25 cellular contexts compared by ENCODE assay signal in the genomic region with DNA sequence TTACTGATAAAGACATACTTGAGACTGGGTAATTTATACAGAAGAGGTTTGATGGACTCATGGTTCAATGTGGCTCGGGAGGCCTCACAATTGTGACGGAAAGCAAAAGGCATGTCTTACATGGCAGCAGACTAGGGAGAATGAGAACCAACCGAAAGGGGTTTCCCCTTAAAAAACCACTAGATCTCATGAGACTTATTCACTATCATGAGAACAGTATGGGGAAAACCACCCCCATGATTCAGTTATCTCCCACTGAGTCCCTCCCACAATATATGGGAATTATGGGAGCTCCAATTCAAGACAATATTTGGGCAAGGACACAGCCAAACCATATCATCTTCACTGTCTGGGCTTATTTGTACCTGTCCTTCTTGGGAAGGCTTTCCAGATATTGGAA. TPM values are rescaled to one million over a fixed set of nuclear protein-coding genes. Genes with fewer than 3 reads are reported as not detected.
DNase-seq lines count a peak whose midpoint lies in the region; ATAC-seq, FAIRE-seq and TF ChIP-seq lines count a peak whose summit lies in the region.
"Had no signal": no experiment of that assay in that cellular context is flagged by ENCODE, and none has a peak within 500 bp of the region (broad histone marks: within the 10 kb centered on the region; RNA-seq: fewer than 3 reads in every experiment).

No MANE protein-coding gene starts in this region.

- no peaks in the 10 kb centered on the region for H3K9me2 ChIP-seq in OCI-LY7 (ENCODE audit: insufficient read depth, low read length)

- H3K9me3 ChIP-seq in OCI-LY7 (ENCODE audit: low read length) = no peaks in the 10 kb centered on the region
- H3K9me3 ChIP-seq: SJSA1, suprapubic skin had no signal

- no peak for TF ChIP-seq CTCF in OCI-LY7 (conservative IDR thresholded peaks at IDR 0.05; ENCODE audit: low read length)

- H3K4me3 ChIP-seq in OCI-LY7 (ENCODE audit: low read depth, low read length, poor library complexity, severe bottlenecking) = no peak overlapping the region
- H3K4me3 ChIP-seq: SJSA1, suprapubic skin had no signal

- no peak overlapping the region for H3K4me2 ChIP-seq in OCI-LY7 (ENCODE audit: low read length)

- DNase-seq in OCI-LY7 (ENCODE audit: low spot score) (no peak), NCI-H2081 (lab: John Stamatoyannopoulos, UW) (no peak), NCI-H526 (lab: John Stamatoyannopoulos, UW) (no peak), RCC 7860 (ENCODE audit: low spot score) (no peak)
- DNase-seq: activated CD8-positive, alpha-beta T cell treated with anti-CD3 and anti-CD28 coated beads, Interleukin-2, amount 10 ng/mL, durations not matched to agents 7 days and 5 days; activated T-cell treated with anti-CD3 and anti-CD28 coated beads, Interleukin-2, amount 50 U/mL, for 4 hours; immature natural killer cell; NCI-H1417; NCI-H2171; NCI-H748 treated with DMSO at 0.1 percent for 48 hours; PC-3; stimulated activated CD4-positive, alpha-beta T cell treated with anti-CD3 and anti-CD28 coated beads, Interleukin-12 subunit alpha, Interleukin-12 subunit beta, amount 100 ng/mL, for 4 hours; T-helper 2 cell had no signal

- no peak for FAIRE-seq in RCC 7860 (lab: Jason Lieb, UNC)
- FAIRE-seq: GM12891 had no signal

- no peaks in the 10 kb centered on the region for H3K4me1 ChIP-seq in OCI-LY7 (ENCODE audit: insufficient read depth, low read length, poor library complexity, severe bottlenecking)
- H3K4me1 ChIP-seq: SJSA1, suprapubic skin had no signal

- CTCF ChIA-PET in OCI-LY7 (lab: Charles Lee; ENCODE audit: unreplicated experiment) = no interaction called here

- H3K36me3 ChIP-seq in OCI-LY7 (ENCODE audit: insufficient read depth, low read length) = no peaks in the 10 kb centered on the region
- H3K36me3 ChIP-seq: SJSA1, suprapubic skin had no signal

- H2AFZ ChIP-seq in OCI-LY7 (ENCODE audit: low read length) = no peak overlapping the region

- H4K20me1 ChIP-seq in OCI-LY7 (ENCODE audit: insufficient read depth, low read length) = no peaks in the 10 kb centered on the region

- no peaks in the 10 kb centered on the region for H3K79me2 ChIP-seq in OCI-LY7 (ENCODE audit: insufficient read depth, low read depth, low read length)

- ATAC-seq in GM18861 (IDR thresholded peaks at IDR 0.05; ENCODE audit: unreplicated experiment) (peak; percentile 79), GM21515 (IDR thresholded peaks at IDR 0.05; ENCODE audit: unreplicated experiment) (peak; percentile 66), HG02852 (IDR thresholded peaks at IDR 0.05; ENCODE audit: unreplicated experiment) (peak; percentile 60), HG03558 (IDR thresholded peaks at IDR 0.05; ENCODE audit: extremely low read depth, unreplicated experiment) (peak; percentile 53)
- ATAC-seq: activated CD8-positive, alpha-beta T cell treated with anti-CD3 and anti-CD28 coated beads, Interleukin-2, amount 10 ng/mL, durations not matched to agents 7 days and 5 days; PC-3 had no signal

- BruUV-seq in OCI-LY7 (replicated peaks; lab: Mats Ljungman, UMichigan) = no TSS peak

- intact Hi-C loops in OCI-LY7 (cut with micrococcal nuclease; ENCODE audit: unreplicated experiment) = no loop called here

- POLR2A ChIA-PET in OCI-LY7 (lab: Charles Lee) = no interaction called here

- no peak overlapping the region for H3K27ac ChIP-seq in OCI-LY7 (ENCODE audit: low read depth, low read length, poor library complexity, severe bottlenecking)
- H3K27ac ChIP-seq: SJSA1, suprapubic skin had no signal

RNA-seq across cellular contexts. Expression of a gene that starts 22.8 kb away (rescaled TPM):
- total RNA-seq in OCI-LY7 (2014; rRNA removed; shearing (Covaris generic)) = not detected in 2 replicates
- total RNA-seq in OCI-LY7 (2022) = not detected in 2 replicates
- total RNA-seq: activated CD8-positive, alpha-beta T cell treated with anti-CD3 and anti-CD28 coated beads, Interleukin-2, amount 10 ng/mL, durations not matched to agents 7 days and 5 days; activated naive CD4-positive, alpha-beta T cell treated with anti-CD3 and anti-CD28 coated beads, Interleukin-2, amount 50 U/mL, for 72 hours; activated T-cell treated with anti-CD3 and anti-CD28 coated beads, Interleukin-2, amount 50 U/mL, for 4 hours; B cell; chondrocyte; fibroblast of lung; renal cortical epithelial cell; SJSA1 had no signal

RNA-seq across cellular contexts. Expression of a gene that starts 51.5 kb away (rescaled TPM):
- total RNA-seq in OCI-LY7 (2014; rRNA removed; shearing (Covaris generic)) = not detected in 2 replicates
- total RNA-seq in OCI-LY7 (2022) = not detected in 2 replicates
- total RNA-seq: activated CD8-positive, alpha-beta T cell treated with anti-CD3 and anti-CD28 coated beads, Interleukin-2, amount 10 ng/mL, durations not matched to agents 7 days and 5 days; activated naive CD4-positive, alpha-beta T cell treated with anti-CD3 and anti-CD28 coated beads, Interleukin-2, amount 50 U/mL, for 72 hours; activated T-cell treated with anti-CD3 and anti-CD28 coated beads, Interleukin-2, amount 50 U/mL, for 4 hours; B cell; chondrocyte; fibroblast of lung; PC-3; renal cortical epithelial cell; SJSA1; suprapubic skin had no signal
